In genomic region chr10:86556532-86556931, GRCh38 we compare ENCODE assay signal across 24 cellular contexts.
"Had no signal": no experiment of that assay in that cellular context is flagged by ENCODE, and none has a peak within 500 bp of the region (broad histone marks: within the 10 kb centered on the region; RNA-seq: fewer than 3 reads in every experiment).

No MANE protein-coding gene starts in this region.

- H3K4me3 ChIP-seq: breast epithelium, colonic mucosa, dorsolateral prefrontal cortex, esophagus muscularis mucosa, hepatocyte, psoas muscle, right atrium auricular region, tibial artery, uterus had no signal

- H3K9me3 ChIP-seq: breast epithelium, colonic mucosa, esophagus muscularis mucosa, psoas muscle, right atrium auricular region, tibial artery, uterus had no signal

- H3K4me1 ChIP-seq: colonic mucosa, esophagus muscularis mucosa, psoas muscle, right atrium auricular region, uterus had no signal

- H3K36me3 ChIP-seq: breast epithelium, colonic mucosa, esophagus muscularis mucosa, right atrium auricular region, tibial artery, uterus had no signal

- H3K27me3 ChIP-seq: breast epithelium, colonic mucosa, dorsolateral prefrontal cortex, esophagus muscularis mucosa, hepatocyte, right atrium auricular region, uterus had no signal

- DNase-seq: activated B cell treated with CpG ODN at 0.5 μM for 24 hours; activated CD4-positive, alpha-beta T cell treated with anti-CD3 and anti-CD28 coated beads for 36 hours; activated CD4-positive, alpha-beta T cell treated with anti-CD3 and anti-CD28 coated beads, Interleukin-2, amount 50 U/mL, for 48 hours; activated CD8-positive, alpha-beta memory T cell treated with anti-CD3 and anti-CD28 coated beads, Interleukin-2, amount 50 U/mL, for 48 hours; activated naive CD4-positive, alpha-beta T cell; activated naive CD8-positive, alpha-beta T cell treated with anti-CD3 and anti-CD28 coated beads for 36 hours; activated T-cell treated with anti-CD3 and anti-CD28 coated beads, Interleukin-2, amount 50 U/mL, for 4 hours; amniotic stem cell; colonic mucosa; dorsolateral prefrontal cortex; effector memory CD8-positive, alpha-beta T cell; glutamatergic neuron; left cardiac atrium; psoas muscle; stimulated activated CD4-positive, alpha-beta T cell treated with anti-CD3 and anti-CD28 coated beads, Interleukin-4, amount 100 ng/mL, for 24 hours; stimulated activated naive CD8-positive, alpha-beta T cell treated with anti-CD3 and anti-CD28 coated beads, Interleukin-15, Interleukin-2, amounts not matched to agents 100 U/mL and 50 U/mL, for 24 hours; substantia nigra; tibial artery; uterus had no signal

- ATAC-seq: activated CD4-positive, alpha-beta T cell treated with anti-CD3 and anti-CD28 coated beads for 36 hours; activated T-cell treated with anti-CD3 and anti-CD28 coated beads, Interleukin-2, amount 50 U/mL, for 4 hours; effector memory CD8-positive, alpha-beta T cell; left cardiac atrium; natural killer cell treated with Interleukin-12 subunit alpha and Interleukin-12 subunit beta and Interleukin-15 and Interleukin-18, amount 100 ng/mL, for 72 hours; psoas muscle; stimulated activated naive CD8-positive, alpha-beta T cell treated with anti-CD3 and anti-CD28 coated beads, Interleukin-15, Interleukin-2, amounts not matched to agents 100 U/mL and 50 U/mL, for 24 hours had no signal

- H3K27ac ChIP-seq: colonic mucosa, dorsolateral prefrontal cortex, esophagus muscularis mucosa, hepatocyte, psoas muscle, right atrium auricular region, tibial artery, uterus had no signal
